ENCODE assay signal across 2 cellular contexts in the genomic region with DNA sequence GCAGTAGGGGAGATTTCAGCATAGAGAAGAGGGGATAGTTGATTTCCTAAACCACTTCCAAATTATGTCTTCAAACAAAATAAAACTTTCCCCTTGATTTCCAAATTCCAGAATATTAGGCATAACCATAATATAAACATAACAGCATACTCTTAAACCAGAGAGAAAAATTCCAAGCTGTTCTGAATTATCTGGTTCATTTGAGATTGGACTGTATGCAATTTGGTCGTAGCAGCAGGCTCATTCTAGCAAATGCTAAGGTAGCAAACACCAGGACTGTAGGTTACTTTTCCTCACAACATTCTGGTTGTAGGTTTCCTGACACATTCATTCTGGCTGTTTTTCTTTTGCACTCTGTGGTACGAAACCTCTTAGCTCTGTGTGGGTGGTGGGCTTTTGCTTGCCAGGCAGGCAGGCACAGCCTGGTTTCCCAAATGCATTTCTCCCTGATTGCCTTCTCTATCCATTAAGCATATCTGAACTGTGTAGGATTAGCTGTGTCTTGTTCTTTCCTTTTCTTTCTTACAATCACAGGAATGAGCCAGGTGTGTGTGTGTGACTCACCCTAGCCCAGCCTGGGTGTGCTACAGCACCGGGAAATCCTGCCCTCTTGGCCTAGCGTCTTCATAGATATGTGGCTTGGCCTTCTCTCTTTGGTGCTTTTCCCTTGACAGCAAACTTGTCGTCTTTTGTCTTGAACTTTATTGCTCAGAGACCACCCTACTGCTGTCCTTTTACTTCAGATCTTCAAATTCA.
TF ChIP-seq lines count a peak whose summit lies in the region.

No MANE protein-coding gene starts in this region.

TF ChIP-seq in SK-N-SH treated with all-trans-retinoic acid at 6 μM for 48 hours, 23 proteins besides CTCF, POLR2A, EP300 and RAD21 (continued from another document):
- TF ChIP-seq, protein P1, sequence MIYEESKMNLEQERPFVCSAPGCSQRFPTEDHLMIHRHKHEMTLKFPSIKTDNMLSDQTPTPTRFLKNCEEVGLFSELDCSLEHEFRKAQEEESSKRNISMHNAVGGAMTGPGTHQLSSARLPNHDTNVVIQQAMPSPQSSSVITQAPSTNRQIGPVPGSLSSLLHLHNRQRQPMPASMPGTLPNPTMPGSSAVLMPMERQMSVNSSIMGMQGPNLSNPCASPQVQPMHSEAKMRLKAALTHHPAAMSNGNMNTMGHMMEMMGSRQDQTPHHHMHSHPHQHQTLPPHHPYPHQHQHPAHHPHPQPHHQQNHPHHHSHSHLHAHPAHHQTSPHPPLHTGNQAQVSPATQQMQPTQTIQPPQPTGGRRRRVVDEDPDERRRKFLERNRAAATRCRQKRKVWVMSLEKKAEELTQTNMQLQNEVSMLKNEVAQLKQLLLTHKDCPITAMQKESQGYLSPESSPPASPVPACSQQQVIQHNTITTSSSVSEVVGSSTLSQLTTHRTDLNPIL (CRISPR knock-in tag; IDR thresholded peaks at IDR 0.05; ENCODE audit: low read depth): no peak
- no peak for TF ChIP-seq BACH2 (CRISPR knock-in tag; IDR thresholded peaks at IDR 0.05; ENCODE audit: borderline replicate concordance)

TF ChIP-seq in SK-N-SH, 30 proteins besides CTCF, POLR2A, EP300 and RAD21 (continued from another document):
- TF ChIP-seq USF1 (IDR thresholded peaks at IDR 0.05; ENCODE audit: borderline replicate concordance, low read depth): no peak
- TF ChIP-seq RCOR1 (IDR thresholded peaks at IDR 0.05; ENCODE audit: low read length): no peak
- no peak for TF ChIP-seq FOXJ3 (CRISPR knock-in tag; IDR thresholded peaks at IDR 0.05)
- TF ChIP-seq REST (IDR thresholded peaks at IDR 0.05; ENCODE audit: low read depth, low read length): no peak
- no peak for TF ChIP-seq ZBTB33 (IDR thresholded peaks at IDR 0.05; ENCODE audit: borderline replicate concordance, low read depth)
- TF ChIP-seq GATA2 (CRISPR knock-in tag; IDR thresholded peaks at IDR 0.05): no peak
- no peak for TF ChIP-seq ELF1 (IDR thresholded peaks at IDR 0.05)
